1 cellular context compared by ENCODE assay signal in the genomic region with DNA sequence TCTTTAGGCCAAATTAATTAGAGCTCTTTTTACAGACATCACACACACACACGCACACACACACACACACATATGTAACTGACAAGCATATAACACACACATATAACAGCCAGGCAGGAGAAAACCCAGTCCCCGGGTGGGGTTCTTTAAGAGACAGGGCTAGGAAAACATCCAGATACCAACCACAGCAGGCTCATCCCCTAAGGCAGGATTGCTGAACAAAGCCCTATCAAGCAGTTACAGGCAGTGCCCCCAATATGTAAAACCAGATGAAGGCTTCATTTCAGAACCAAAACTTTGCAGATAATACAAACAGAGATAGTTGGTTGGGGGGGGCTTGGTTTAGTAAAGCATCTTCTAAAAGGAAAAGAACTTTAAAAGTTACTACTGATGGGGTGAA.
TF ChIP-seq lines count a peak whose summit lies in the region.

No MANE protein-coding gene starts in this region.

TF ChIP-seq in H1, 55 proteins besides CTCF, POLR2A, EP300 and RAD21:
- TF ChIP-seq SP4 (IDR thresholded peaks at IDR 0.05; ENCODE audit: low read length) (no peak), TAF1 (IDR thresholded peaks at IDR 0.05; ENCODE audit: low read depth, low read length) (no peak), SUZ12 (IDR thresholded peaks at IDR 0.05; ENCODE audit: low read length) (no peak), EZH2 (IDR thresholded peaks at IDR 0.05; ENCODE audit: low read depth, low read length, severe bottlenecking) (no peak), KDM1A (IDR thresholded peaks at IDR 0.05; ENCODE audit: borderline replicate concordance, low read length) (no peak), CBX5 (IDR thresholded peaks at IDR 0.05; ENCODE audit: low read depth, low read length) (no peak), POLR2AphosphoS5 (IDR thresholded peaks at IDR 0.05; ENCODE audit: low read depth, low read length) (no peak), MAFK (IDR thresholded peaks at IDR 0.05; ENCODE audit: low read depth, low read length) (no peak), KDM4A (IDR thresholded peaks at IDR 0.05; ENCODE audit: low read depth, low read length, severe bottlenecking) (no peak), ASH2L (IDR thresholded peaks at IDR 0.05; ENCODE audit: low read length) (no peak), RNF2 (IDR thresholded peaks at IDR 0.05; ENCODE audit: borderline replicate concordance, low read depth, low read length, missing control alignments, poor library complexity, severe bottlenecking) (no peak), TBP (IDR thresholded peaks at IDR 0.05; ENCODE audit: low read depth, low read length) (no peak), TCF12 (IDR thresholded peaks at IDR 0.05; ENCODE audit: low read depth, low read length) (no peak), SIN3A (conservative IDR thresholded peaks at IDR 0.05 in 1 of 2, IDR thresholded peaks at IDR 0.05 in 1 of 2; ENCODE audit: low read depth in 1 of 2, low read length in 2 of 2) (no peak), CTBP2 (IDR thresholded peaks at IDR 0.05; ENCODE audit: borderline replicate concordance, insufficient read depth, insufficient read length, low read length) (no peak), CREB1 (IDR thresholded peaks at IDR 0.05) (no peak)
- TF ChIP-seq, protein P1, sequence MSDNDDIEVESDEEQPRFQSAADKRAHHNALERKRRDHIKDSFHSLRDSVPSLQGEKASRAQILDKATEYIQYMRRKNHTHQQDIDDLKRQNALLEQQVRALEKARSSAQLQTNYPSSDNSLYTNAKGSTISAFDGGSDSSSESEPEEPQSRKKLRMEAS (IDR thresholded peaks at IDR 0.05): no peak
- TF ChIP-seq, protein P2, sequence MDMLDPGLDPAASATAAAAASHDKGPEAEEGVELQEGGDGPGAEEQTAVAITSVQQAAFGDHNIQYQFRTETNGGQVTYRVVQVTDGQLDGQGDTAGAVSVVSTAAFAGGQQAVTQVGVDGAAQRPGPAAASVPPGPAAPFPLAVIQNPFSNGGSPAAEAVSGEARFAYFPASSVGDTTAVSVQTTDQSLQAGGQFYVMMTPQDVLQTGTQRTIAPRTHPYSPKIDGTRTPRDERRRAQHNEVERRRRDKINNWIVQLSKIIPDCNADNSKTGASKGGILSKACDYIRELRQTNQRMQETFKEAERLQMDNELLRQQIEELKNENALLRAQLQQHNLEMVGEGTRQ (IDR thresholded peaks at IDR 0.05; ENCODE audit: low read length): no peak
TF ChIP-seq in H1: peak in this region for 0.
